In the genomic region with DNA sequence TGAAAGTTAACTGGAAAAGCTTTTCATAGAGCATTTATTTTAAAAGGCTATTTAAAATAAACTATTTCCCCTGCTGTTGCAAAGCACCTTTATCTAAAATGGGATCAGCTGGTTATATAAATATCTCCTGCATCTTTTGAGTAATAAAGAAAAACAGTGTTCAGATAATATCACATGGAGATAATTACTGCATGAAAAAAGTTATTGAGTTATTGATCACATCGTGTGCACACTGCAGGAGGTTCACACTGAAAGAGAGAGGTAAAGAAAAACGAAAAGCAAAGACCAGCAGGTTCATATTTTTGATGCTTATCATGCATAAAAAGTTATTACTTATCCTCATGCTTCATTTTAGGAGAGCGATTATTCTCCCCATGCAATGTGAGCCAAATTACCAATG, we compare ENCODE assay signal across 36 cellular contexts. TPM values are rescaled to one million over a fixed set of nuclear protein-coding genes. Genes with fewer than 3 reads are reported as not detected.
"Had no signal": no experiment of that assay in that cellular context is flagged by ENCODE, and none has a peak within 500 bp of the region (broad histone marks: within the 10 kb centered on the region; RNA-seq: fewer than 3 reads in every experiment).

No MANE protein-coding gene starts in this region.

- ATAC-seq: activated CD8-positive, alpha-beta T cell treated with anti-CD3 and anti-CD28 coated beads for 36 hours; activated naive CD8-positive, alpha-beta T cell treated with anti-CD3 and anti-CD28 coated beads, Interleukin-2, amount 50 U/mL, for 24 hours had no signal

- H3K27me3 Mint-ChIP-seq: activated B cell treated with CpG ODN at 0.5 μM for 24 hours; activated CD4-positive, alpha-beta memory T cell treated with anti-CD3 and anti-CD28 coated beads for 36 hours; activated CD4-positive, alpha-beta T cell treated with anti-CD3 and anti-CD28 coated beads, Interleukin-2, amount 10 ng/mL, durations not matched to agents 24 days and 14 days; activated CD8-positive, alpha-beta T cell treated with anti-CD3 and anti-CD28 coated beads for 36 hours; activated naive CD4-positive, alpha-beta T cell treated with anti-CD3 and anti-CD28 coated beads, Interleukin-2, amount 10 ng/mL, durations not matched to agents 7 days and 5 days; activated naive CD4-positive, alpha-beta T cell treated with anti-CD3 and anti-CD28 coated beads, Interleukin-2, amount 50 U/mL, for 24 hours; activated naive CD8-positive, alpha-beta T cell; activated naive CD8-positive, alpha-beta T cell treated with anti-CD3 and anti-CD28 coated beads, Interleukin-2, amount 10 ng/mL, durations not matched to agents 7 days and 5 days; activated naive CD8-positive, alpha-beta T cell treated with anti-CD3 and anti-CD28 coated beads, Interleukin-2, amount 50 U/mL, for 24 hours; brain; central memory CD8-positive, alpha-beta T cell had no signal

- H3K9me3 Mint-ChIP-seq: activated B cell treated with CpG ODN at 0.5 μM for 24 hours; activated CD8-positive, alpha-beta T cell treated with anti-CD3 and anti-CD28 coated beads for 36 hours; activated naive CD4-positive, alpha-beta T cell treated with anti-CD3 and anti-CD28 coated beads, Interleukin-2, amount 10 ng/mL, durations not matched to agents 7 days and 5 days; activated naive CD4-positive, alpha-beta T cell treated with anti-CD3 and anti-CD28 coated beads, Interleukin-2, amount 50 U/mL, for 24 hours; central memory CD8-positive, alpha-beta T cell; T-helper 1 cell treated with Interleukin-12 subunit alpha and Interleukin-12 subunit beta and Interleukin-4 antibody, amounts not matched to agents 30 μg/mL and 1 μg/mL, for 36 hours had no signal

- H3K4me3 ChIP-seq: ascending aorta, cardiac muscle cell had no signal

- H3K4me1 Mint-ChIP-seq: activated B cell treated with CpG ODN at 0.5 μM for 24 hours had no signal

- H3K27ac Mint-ChIP-seq: activated B cell treated with CpG ODN at 0.5 μM for 24 hours; activated CD4-positive, alpha-beta memory T cell treated with anti-CD3 and anti-CD28 coated beads for 36 hours; activated CD4-positive, alpha-beta T cell treated with anti-CD3 and anti-CD28 coated beads, Interleukin-2, amount 10 ng/mL, durations not matched to agents 24 days and 14 days; activated CD8-positive, alpha-beta T cell treated with anti-CD3 and anti-CD28 coated beads for 36 hours; activated naive CD4-positive, alpha-beta T cell treated with anti-CD3 and anti-CD28 coated beads, Interleukin-2, amount 10 ng/mL, durations not matched to agents 7 days and 5 days; activated naive CD4-positive, alpha-beta T cell treated with anti-CD3 and anti-CD28 coated beads, Interleukin-2, amount 50 U/mL, for 24 hours; activated naive CD8-positive, alpha-beta T cell; activated naive CD8-positive, alpha-beta T cell treated with anti-CD3 and anti-CD28 coated beads, Interleukin-2, amount 10 ng/mL, durations not matched to agents 7 days and 5 days; activated naive CD8-positive, alpha-beta T cell treated with anti-CD3 and anti-CD28 coated beads, Interleukin-2, amount 50 U/mL, for 24 hours; activated T-helper 2 cell treated with anti-CD3 and anti-CD28 coated beads, Interferon-gamma antibody, Interleukin-2, Interleukin-4, amounts not matched to agents 10 μg/mL and 5 μg/mL and 100 μg/mL, durations not matched to agents 14 hours and 24 hours and 36 hours; brain; T-helper 1 cell treated with Interleukin-12 subunit alpha and Interleukin-12 subunit beta and Interleukin-4 antibody, amounts not matched to agents 30 μg/mL and 1 μg/mL, for 36 hours; T-helper 2 cell treated with Interferon-gamma antibody and Interleukin-4, amounts not matched to agents 5 μg/mL and 100 μg/mL, for 36 hours had no signal

- H3K27me3 ChIP-seq: ascending aorta, cardiac muscle cell had no signal

- DNase-seq: activated B cell treated with CpG ODN at 0.5 μM for 24 hours; activated CD4-positive, alpha-beta memory T cell treated with anti-CD3 and anti-CD28 coated beads for 36 hours; activated CD4-positive, alpha-beta T cell treated with anti-CD3 and anti-CD28 coated beads for 4 hours; activated CD4-positive, alpha-beta T cell treated with anti-CD3 and anti-CD28 coated beads, Interleukin-2, amount 10 ng/mL, durations not matched to agents 24 days and 14 days; activated CD4-positive, alpha-beta T cell treated with anti-CD3 and anti-CD28 coated beads, Interleukin-2, amount 50 U/mL, for 1 hour; activated CD4-positive, alpha-beta T cell treated with anti-CD3 and anti-CD28 coated beads, Interleukin-2, amount 50 U/mL, for 4 hours; activated CD4-positive, CD25-positive, alpha-beta regulatory T cell treated with anti-CD3 and anti-CD28 coated beads, Interleukin-2, amount 50 U/mL, for 72 hours; activated CD8-positive, alpha-beta memory T cell treated with anti-CD3 and anti-CD28 coated beads, Interleukin-2, amount 50 U/mL, for 4 hours; activated CD8-positive, alpha-beta T cell treated with anti-CD3 and anti-CD28 coated beads for 36 hours; activated effector memory CD4-positive, alpha-beta T cell treated with Interleukin-2 at 50 U/mL for 16 hours; activated gamma-delta T cell; activated naive CD4-positive, alpha-beta T cell treated with anti-CD3 and anti-CD28 coated beads, Interleukin-2, amount 10 ng/mL, durations not matched to agents 7 days and 5 days; activated naive CD4-positive, alpha-beta T cell treated with Interleukin-2 at 50 U/mL for 16 hours; activated naive CD8-positive, alpha-beta T cell treated with anti-CD3 and anti-CD28 coated beads, Interleukin-2, amount 10 ng/mL, durations not matched to agents 7 days and 5 days; activated naive CD8-positive, alpha-beta T cell treated with anti-CD3 and anti-CD28 coated beads, Interleukin-2, amount 50 U/mL, for 24 hours; activated T-cell treated with anti-CD3 and anti-CD28 coated beads for 4 hours; activated T-cell treated with anti-CD3 and anti-CD28 coated beads, Interleukin-2, amount 50 U/mL, for 1 hour; activated T-cell treated with anti-CD3 and anti-CD28 coated beads, Interleukin-2, amount 50 U/mL, for 48 hours; amygdala; anterior cingulate cortex; caudate nucleus; cerebellar nuclear complex; T-helper 9 cell had no signal

- H3K4me3 Mint-ChIP-seq: activated B cell treated with CpG ODN at 0.5 μM for 24 hours; activated CD4-positive, alpha-beta memory T cell treated with anti-CD3 and anti-CD28 coated beads for 36 hours; activated CD4-positive, alpha-beta T cell treated with anti-CD3 and anti-CD28 coated beads, Interleukin-2, amount 10 ng/mL, durations not matched to agents 24 days and 14 days; activated CD8-positive, alpha-beta T cell treated with anti-CD3 and anti-CD28 coated beads for 36 hours; activated naive CD4-positive, alpha-beta T cell treated with anti-CD3 and anti-CD28 coated beads, Interleukin-2, amount 10 ng/mL, durations not matched to agents 7 days and 5 days; activated naive CD4-positive, alpha-beta T cell treated with anti-CD3 and anti-CD28 coated beads, Interleukin-2, amount 50 U/mL, for 24 hours; activated naive CD8-positive, alpha-beta T cell; activated naive CD8-positive, alpha-beta T cell treated with anti-CD3 and anti-CD28 coated beads, Interleukin-2, amount 10 ng/mL, durations not matched to agents 7 days and 5 days; activated naive CD8-positive, alpha-beta T cell treated with anti-CD3 and anti-CD28 coated beads, Interleukin-2, amount 50 U/mL, for 24 hours; brain; central memory CD8-positive, alpha-beta T cell; T-helper 1 cell treated with Interleukin-12 subunit alpha and Interleukin-12 subunit beta and Interleukin-4 antibody, amounts not matched to agents 30 μg/mL and 1 μg/mL, for 36 hours; T-helper 2 cell treated with Interferon-gamma antibody and Interleukin-4, amounts not matched to agents 5 μg/mL and 100 μg/mL, for 36 hours had no signal

- H3K4me1 ChIP-seq: ascending aorta had no signal

- H3K27ac ChIP-seq: ascending aorta, cardiac muscle cell, VCaP had no signal

RNA-seq across cellular contexts. Expression of a gene that starts 55.4 kb away (rescaled TPM):
- total RNA-seq: activated B cell treated with CpG ODN at 0.5 μM for 24 hours; activated CD4-positive, alpha-beta memory T cell treated with anti-CD3 and anti-CD28 coated beads for 36 hours; activated CD4-positive, alpha-beta T cell treated with anti-CD3 and anti-CD28 coated beads, Interleukin-2, amount 10 ng/mL, durations not matched to agents 24 days and 14 days; activated CD8-positive, alpha-beta memory T cell treated with anti-CD3 and anti-CD28 coated beads for 36 hours; activated CD8-positive, alpha-beta T cell treated with anti-CD3 and anti-CD28 coated beads for 36 hours; activated naive CD8-positive, alpha-beta T cell treated with anti-CD3 and anti-CD28 coated beads, Interleukin-2, amount 10 ng/mL, durations not matched to agents 7 days and 5 days; activated T-helper 2 cell treated with anti-CD3 and anti-CD28 coated beads, Interferon-gamma antibody, Interleukin-2, Interleukin-4, amounts not matched to agents 10 μg/mL and 5 μg/mL and 100 μg/mL, durations not matched to agents 14 hours and 24 hours and 36 hours; ascending aorta; bronchial epithelial cell; cardiac muscle cell; chondrocyte had no signal
